20 cellular contexts compared by ENCODE assay signal in genomic region chr13:92938481-92939020, GRCh38.
"Had no signal": no experiment of that assay in that cellular context is flagged by ENCODE, and none has a peak within 500 bp of the region (broad histone marks: within the 10 kb centered on the region; RNA-seq: fewer than 3 reads in every experiment).

No MANE protein-coding gene starts in this region.

- H3K27me3 Mint-ChIP-seq: stimulated activated naive B cell treated with anti-CD40 and anti-IgM and Interleukin-4, amounts not matched to agents 10 μg/mL and 1 μg/mL and 100 μg/mL, for 72 hours; stimulated activated naive CD8-positive, alpha-beta T cell treated with anti-CD3 and anti-CD28 coated beads, Interleukin-15, amount 100 ng/mL, for 72 hours had no signal

- H3K27ac ChIP-seq: coronary artery, foreskin keratinocyte, parathyroid adenoma, psoas muscle, sigmoid colon, skin epidermis, testis, tibial nerve, upper lobe of right lung, vagina had no signal

- H3K4me3 Mint-ChIP-seq: endodermal cell; natural killer cell; stimulated activated naive B cell treated with anti-CD40 and anti-IgM and Interleukin-4, amounts not matched to agents 10 μg/mL and 1 μg/mL and 100 μg/mL, for 72 hours; stimulated activated naive CD8-positive, alpha-beta T cell treated with anti-CD3 and anti-CD28 coated beads, Interleukin-15, amount 100 ng/mL, for 72 hours had no signal

- ATAC-seq: foreskin keratinocyte; left colon; mucosa of descending colon; natural killer cell; psoas muscle; stimulated activated naive B cell treated with anti-CD40 and anti-IgM and Interleukin-4, amounts not matched to agents 10 μg/mL and 1 μg/mL and 100 μg/mL, for 72 hours; stimulated activated naive CD8-positive, alpha-beta T cell treated with anti-CD3 and anti-CD28 coated beads, Interleukin-15, amount 100 ng/mL, for 72 hours; upper lobe of right lung had no signal

- H3K36me3 Mint-ChIP-seq: natural killer cell; stimulated activated naive B cell treated with anti-CD40 and anti-IgM and Interleukin-4, amounts not matched to agents 10 μg/mL and 1 μg/mL and 100 μg/mL, for 72 hours had no signal

- H3K27ac Mint-ChIP-seq: endodermal cell; natural killer cell; stimulated activated naive B cell treated with anti-CD40 and anti-IgM and Interleukin-4, amounts not matched to agents 10 μg/mL and 1 μg/mL and 100 μg/mL, for 72 hours; stimulated activated naive CD8-positive, alpha-beta T cell treated with anti-CD3 and anti-CD28 coated beads, Interleukin-15, amount 100 ng/mL, for 72 hours had no signal

- H3K79me2 ChIP-seq: parathyroid adenoma had no signal

- H3K9me3 Mint-ChIP-seq: endodermal cell; stimulated activated naive B cell treated with anti-CD40 and anti-IgM and Interleukin-4, amounts not matched to agents 10 μg/mL and 1 μg/mL and 100 μg/mL, for 72 hours; stimulated activated naive CD8-positive, alpha-beta T cell treated with anti-CD3 and anti-CD28 coated beads, Interleukin-15, amount 100 ng/mL, for 72 hours had no signal

- DNase-seq: effector CD4-positive, alpha-beta T cell; endodermal cell; erythroblast; foreskin keratinocyte; left colon; mucosa of descending colon; natural killer cell; psoas muscle; sigmoid colon; stimulated activated CD4-positive, alpha-beta T cell treated with anti-CD3 and anti-CD28 coated beads, Interleukin-2, amount 100 ng/mL, for 24 hours; stimulated activated CD4-positive, alpha-beta T cell treated with anti-CD3 and anti-CD28 coated beads, Interleukin-4, amount 100 ng/mL, for 4 hours; stimulated activated naive B cell treated with anti-CD40 and anti-IgM and Interleukin-4, amounts not matched to agents 10 μg/mL and 1 μg/mL and 100 μg/mL, for 72 hours; stimulated activated naive CD8-positive, alpha-beta T cell treated with anti-CD3 and anti-CD28 coated beads, Interleukin-15, amount 100 ng/mL, for 72 hours; testis; upper lobe of right lung had no signal

- H3K4me1 ChIP-seq: foreskin keratinocyte, parathyroid adenoma, psoas muscle, sigmoid colon, testis, tibial nerve, upper lobe of right lung, vagina had no signal

- H3K36me3 ChIP-seq: sigmoid colon, tibial nerve, upper lobe of right lung, vagina had no signal

- H3K4me1 Mint-ChIP-seq: endodermal cell; natural killer cell; stimulated activated naive B cell treated with anti-CD40 and anti-IgM and Interleukin-4, amounts not matched to agents 10 μg/mL and 1 μg/mL and 100 μg/mL, for 72 hours; stimulated activated naive CD8-positive, alpha-beta T cell treated with anti-CD3 and anti-CD28 coated beads, Interleukin-15, amount 100 ng/mL, for 72 hours had no signal

- H3K27me3 ChIP-seq: foreskin keratinocyte, sigmoid colon, testis, tibial nerve, upper lobe of right lung, vagina had no signal

- H2AFZ ChIP-seq: parathyroid adenoma had no signal

- H3K4me3 ChIP-seq: coronary artery, mucosa of descending colon, psoas muscle, sigmoid colon, skin epidermis, tibial nerve, upper lobe of right lung, vagina had no signal
